16 cellular contexts compared by ENCODE assay signal in genomic region chr6:78513856-78514255, GRCh38.
A peak's percentile ranks its signal among the peaks of the same experiment; 100 is the strongest.
DNase-seq lines count a peak whose midpoint lies in the region; ATAC-seq and TF ChIP-seq lines count a peak whose summit lies in the region.
"Had no signal": no experiment of that assay in that cellular context is flagged by ENCODE, and none has a peak within 500 bp of the region (broad histone marks: within the 10 kb centered on the region; RNA-seq: fewer than 3 reads in every experiment).

No MANE protein-coding gene starts in this region.

- no peak overlapping the region for H3K4me3 ChIP-seq in Jurkat, Clone E6-1 (ENCODE audit: low read length)
- H3K4me3 ChIP-seq in mammary epithelial cell (replicated peaks in 1 of 3; ENCODE audit: insufficient read depth in 1 of 3, low read depth in 2 of 3, low read length in 3 of 3) (no peak overlapping the region), neural progenitor cell (no peak overlapping the region)
- H3K4me3 ChIP-seq: esophagus muscularis mucosa had no signal

- H4K20me1 ChIP-seq in mammary epithelial cell (ENCODE audit: insufficient read depth, low read length) (no peaks in the 10 kb centered on the region), neural progenitor cell (ENCODE audit: low read depth) (no peaks in the 10 kb centered on the region)

- H3K9ac ChIP-seq in mammary epithelial cell (ENCODE audit: insufficient read depth, low read length): no peak overlapping the region
- no peak overlapping the region for H3K9ac ChIP-seq in neural progenitor cell
- H3K9ac ChIP-seq: parathyroid adenoma had no signal

- H3K27ac ChIP-seq in mammary epithelial cell (ENCODE audit: insufficient read depth, low read depth, low read length) (no peak overlapping the region), neural progenitor cell (no peak overlapping the region)
- H3K27ac ChIP-seq: esophagus muscularis mucosa, parathyroid adenoma had no signal

- CTCF ChIA-PET in mammary epithelial cell (lab: Charles Lee; ENCODE audit: low non-redundant PET): no interaction called here

- H3K9me3 ChIP-seq in mammary epithelial cell (replicated peaks; ENCODE audit: insufficient read depth, low read length): no peaks in the 10 kb centered on the region
- no peaks in the 10 kb centered on the region for H3K9me3 ChIP-seq in neural progenitor cell (ENCODE audit: low read depth)
- H3K9me3 ChIP-seq: Caco-2, esophagus muscularis mucosa had no signal

- in situ Hi-C loops in mammary epithelial cell (cut with MboI; ENCODE audit: low sequenced_read_pairs in 2 of 2): no loop called here

- ATAC-seq in GM21390 (IDR thresholded peaks at IDR 0.05; ENCODE audit: unreplicated experiment): no peak
- ATAC-seq: activated CD8-positive, alpha-beta memory T cell treated with anti-CD3 and anti-CD28 coated beads, Interleukin-2, amount 10 ng/mL, durations not matched to agents 7 days and 5 days had no signal

- H3K79me2 ChIP-seq in mammary epithelial cell (ENCODE audit: insufficient read depth, low read length): no peaks in the 10 kb centered on the region
- H3K79me2 ChIP-seq in neural progenitor cell (ENCODE audit: low read depth): no peaks in the 10 kb centered on the region
- H3K79me2 ChIP-seq: parathyroid adenoma had no signal

- dilution Hi-C loops in mammary epithelial cell (cut with HindIII; ENCODE audit: low sequenced_read_pairs): no loop called here

- no TSS peak for BruUV-seq in mammary epithelial cell (replicated peaks; lab: Mats Ljungman, UMichigan)

- no peaks in the 10 kb centered on the region for H3K9me3 Mint-ChIP-seq in neural progenitor cell
- H3K9me3 Mint-ChIP-seq: type B pancreatic cell had no signal

- H3K4me1 ChIP-seq in mammary epithelial cell (ENCODE audit: insufficient read depth, low read length) (no peaks in the 10 kb centered on the region), neural progenitor cell (no peaks in the 10 kb centered on the region)
- H3K4me1 ChIP-seq: Caco-2, esophagus muscularis mucosa, parathyroid adenoma had no signal

- H3K4me2 ChIP-seq in mammary epithelial cell (ENCODE audit: insufficient read depth, low read depth, low read length) (no peak overlapping the region), neural progenitor cell (no peak overlapping the region)

- WGBS in mammary epithelial cell (ENCODE audit: low coverage, missing lambda C conversion rate): 100% methylated on average over 2 of the region's 2 CpGs

- TF ChIP-seq CTCF in mammary epithelial cell (conservative IDR thresholded peaks at IDR 0.05 in 1 of 2, IDR thresholded peaks at IDR 0.05 in 1 of 2; ENCODE audit: extremely low read depth in 1 of 2, insufficient read depth in 1 of 2, low read depth in 1 of 2, low read length in 2 of 2): peak; percentile 2 to 21
- peak; percentile 59 for TF ChIP-seq CTCF in neural progenitor cell (IDR thresholded peaks at IDR 0.05)

- no peaks in the 10 kb centered on the region for H3K36me3 Mint-ChIP-seq in neural progenitor cell
- H3K36me3 Mint-ChIP-seq: activated CD8-positive, alpha-beta memory T cell treated with anti-CD3 and anti-CD28 coated beads, Interleukin-2, amount 10 ng/mL, durations not matched to agents 7 days and 5 days; type B pancreatic cell had no signal

- no peak overlapping the region for H3K27ac Mint-ChIP-seq in neural progenitor cell
- H3K27ac Mint-ChIP-seq: activated CD8-positive, alpha-beta memory T cell treated with anti-CD3 and anti-CD28 coated beads, Interleukin-2, amount 10 ng/mL, durations not matched to agents 7 days and 5 days; type B pancreatic cell had no signal

- H3F3A ChIP-seq in neural progenitor cell (ENCODE audit: low read depth): no peaks in the 10 kb centered on the region

- no peaks in the 10 kb centered on the region for H3K4me1 Mint-ChIP-seq in neural progenitor cell
- H3K4me1 Mint-ChIP-seq: activated CD8-positive, alpha-beta memory T cell treated with anti-CD3 and anti-CD28 coated beads, Interleukin-2, amount 10 ng/mL, durations not matched to agents 7 days and 5 days had no signal

- DNase-seq in NCI-H748 (lab: John Stamatoyannopoulos, UW; ENCODE audit: unreplicated experiment): peak; percentile 49
- DNase-seq in NCI-H748 treated with DMSO at 0.1 percent for 48 hours (lab: John Stamatoyannopoulos, UW): no peak
- peak; percentile 18 for DNase-seq in Jurkat, Clone E6-1 (ENCODE audit: low read depth, low spot score)
- DNase-seq in mammary epithelial cell: no peak
- DNase-seq in neural progenitor cell (ENCODE audit: low spot score): peak; percentile 59
- DNase-seq in GOT3 (lab: John Stamatoyannopoulos, UW): no peak
- no peak for DNase-seq in activated CD4-positive, alpha-beta T cell treated with anti-CD3 and anti-CD28 coated beads for 1 hour
- DNase-seq: activated CD8-positive, alpha-beta memory T cell treated with anti-CD3 and anti-CD28 coated beads, Interleukin-2, amount 10 ng/mL, durations not matched to agents 7 days and 5 days; activated naive CD4-positive, alpha-beta T cell treated with Interleukin-2 at 50 U/mL for 16 hours; Caco-2; central memory CD4-positive, alpha-beta T cell; NCI-H2029 had no signal

- H2AFZ ChIP-seq in mammary epithelial cell (ENCODE audit: low read depth, low read length) (no peak overlapping the region), neural progenitor cell (replicated peaks) (no peak overlapping the region)
- H2AFZ ChIP-seq: parathyroid adenoma had no signal

- H3K4me3 Mint-ChIP-seq in neural progenitor cell: no peak overlapping the region
- H3K4me3 Mint-ChIP-seq: activated CD8-positive, alpha-beta memory T cell treated with anti-CD3 and anti-CD28 coated beads, Interleukin-2, amount 10 ng/mL, durations not matched to agents 7 days and 5 days; type B pancreatic cell had no signal

- H3K27me3 Mint-ChIP-seq in neural progenitor cell (ENCODE audit: insufficient read depth, low read depth): no peaks in the 10 kb centered on the region
- H3K27me3 Mint-ChIP-seq: activated CD8-positive, alpha-beta memory T cell treated with anti-CD3 and anti-CD28 coated beads, Interleukin-2, amount 10 ng/mL, durations not matched to agents 7 days and 5 days had no signal

- intact Hi-C loops in mammary epithelial cell (cut with micrococcal nuclease): loop anchor here (2.0 kb wide), 1 partner anchor 77 kb away; no protein-coding TSS in a partner anchor

- H3K36me3 ChIP-seq in mammary epithelial cell (ENCODE audit: insufficient read depth, low read length) (no peaks in the 10 kb centered on the region), neural progenitor cell (no peaks in the 10 kb centered on the region)
- H3K36me3 ChIP-seq: esophagus muscularis mucosa had no signal

- H3K27me3 ChIP-seq in mammary epithelial cell (ENCODE audit: insufficient read depth, low read length) (no peaks in the 10 kb centered on the region), neural progenitor cell (no peaks in the 10 kb centered on the region)
- H3K27me3 ChIP-seq: esophagus muscularis mucosa had no signal

Comparison
In these comparisons a context has a peak if more than half of its experiments do, and no peak if none do; other contexts are left out.
1. DNase-seq: peak in NCI-H748 (single experiment), Jurkat, Clone E6-1 (single experiment) and neural progenitor cell (single experiment); none in NCI-H748 treated with DMSO at 0.1 percent for 48 hours (single experiment), mammary epithelial cell (single experiment), GOT3 (single experiment) and activated CD4-positive, alpha-beta T cell treated with anti-CD3 and anti-CD28 coated beads for 1 hour (single experiment).